In the genomic region with DNA sequence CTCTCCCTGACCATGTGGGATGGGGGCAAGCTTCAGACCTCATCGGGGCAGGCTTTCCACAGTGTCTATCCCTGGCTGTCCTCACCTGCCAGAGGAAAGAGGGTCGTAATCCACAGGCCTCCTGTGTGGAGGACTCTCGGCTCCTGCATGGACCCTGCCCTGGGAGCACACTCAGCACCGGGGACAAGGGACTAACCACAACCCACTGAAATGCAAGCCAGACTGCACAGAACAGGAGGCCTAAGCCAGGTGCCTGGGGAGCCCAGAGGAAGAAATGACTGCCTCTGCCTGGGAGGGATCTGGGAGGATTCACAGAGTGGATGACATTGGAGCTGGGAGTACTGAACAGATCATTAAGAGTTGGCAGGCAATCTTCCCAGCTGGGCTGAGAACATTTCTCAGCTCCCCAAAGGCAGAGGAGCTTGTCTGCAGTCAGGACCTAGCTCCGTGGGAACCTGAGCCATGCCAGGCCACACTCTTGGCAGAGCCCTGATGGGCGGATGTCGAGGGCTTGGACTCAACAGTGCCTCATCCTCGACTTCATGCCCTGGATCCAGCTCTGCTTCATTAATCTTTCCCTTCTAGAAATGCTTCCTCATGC, we compare ENCODE assay signal across 16 cellular contexts.
DNase-seq lines count a peak whose midpoint lies in the region; ATAC-seq, FAIRE-seq and TF ChIP-seq lines count a peak whose summit lies in the region.
"Had no signal": no experiment of that assay in that cellular context is flagged by ENCODE, and none has a peak within 500 bp of the region (broad histone marks: within the 10 kb centered on the region; RNA-seq: fewer than 3 reads in every experiment).

No MANE protein-coding gene starts in this region.

- peaks cover 1% of the 10 kb centered on the region for H3K36me3 Mint-ChIP-seq in astrocyte (ENCODE audit: low read depth, unreplicated experiment)
- no peaks in the 10 kb centered on the region for H3K36me3 Mint-ChIP-seq in CD8-positive, alpha-beta T cell
- H3K36me3 Mint-ChIP-seq: naive B cell had no signal

- H3K27ac ChIP-seq in astrocyte (ENCODE audit: low read depth, low read length) (no peak overlapping the region), sigmoid colon (peak overlapping the region in 1 of 4 donors; percentile 22)
- H3K27ac ChIP-seq in CD8-positive, alpha-beta T cell (ENCODE audit: low read depth, low read length) = no peak overlapping the region

- H2AFZ ChIP-seq in astrocyte (ENCODE audit: low read depth, low read length) = no peak overlapping the region

- no peaks in the 10 kb centered on the region for H3K79me2 ChIP-seq in astrocyte (ENCODE audit: insufficient read depth, low read length)

- POLR2A ChIA-PET in CD8-positive, alpha-beta T cell (lab: Charles Lee) = no interaction called here

- in situ Hi-C loops in G401 (cut with HindIII; ENCODE audit: low sequenced_read_pairs) = no loop called here

- H3K4me2 ChIP-seq in astrocyte (ENCODE audit: low read length) = no peak overlapping the region

- H3K4me3 ChIP-seq in astrocyte (ENCODE audit: insufficient read depth, low read depth, low read length) = no peak overlapping the region
- H3K4me3 ChIP-seq in sigmoid colon = no peak overlapping the region
- no peak overlapping the region for H3K4me3 ChIP-seq in CD8-positive, alpha-beta T cell (ENCODE audit: low read depth, low read length)

- no peak overlapping the region for H3K27ac Mint-ChIP-seq in astrocyte (ENCODE audit: unreplicated experiment)
- no peak overlapping the region for H3K27ac Mint-ChIP-seq in CD8-positive, alpha-beta T cell

- DNase-seq in G401 (ENCODE audit: low spot score) (peak; percentile 81), astrocyte (ENCODE audit: low read depth) (peak; percentile 58), cardiac septum (ENCODE audit: low spot score) (peak; percentile 72), sigmoid colon (peak; percentile 78), MV-4-11 (lab: John Stamatoyannopoulos, UW) (no peak)
- DNase-seq in CD8-positive, alpha-beta T cell = no peak
- DNase-seq: activated T-cell treated with anti-CD3 and anti-CD28 coated beads, Interleukin-2, amount 50 U/mL, for 4 hours; foreskin melanocyte; islet precursor cell; naive B cell; NCI-H1436 treated with DMSO at 0.1 percent for 48 hours; NCI-H526 had no signal

- no peaks in the 10 kb centered on the region for H3K4me1 ChIP-seq in astrocyte (ENCODE audit: insufficient read depth, low read length)
- peaks cover 0 to 9% (median 0%) of the 10 kb centered on the region in 4 donors for H3K4me1 ChIP-seq in sigmoid colon
- H3K4me1 ChIP-seq in CD8-positive, alpha-beta T cell (ENCODE audit: insufficient read depth, low read length) = peaks cover 30% of the 10 kb centered on the region
- H3K4me1 ChIP-seq: Caco-2 had no signal

- H3K4me1 Mint-ChIP-seq in astrocyte (ENCODE audit: low read depth, unreplicated experiment) = peaks cover 4% of the 10 kb centered on the region
- peaks cover 57% of the 10 kb centered on the region for H3K4me1 Mint-ChIP-seq in CD8-positive, alpha-beta T cell (ENCODE audit: low read depth)

- ATAC-seq in HG03521 (IDR thresholded peaks at IDR 0.05; ENCODE audit: unreplicated experiment) (no peak), GM21367 (IDR thresholded peaks at IDR 0.05; ENCODE audit: unreplicated experiment) (no peak)
- ATAC-seq in CD8-positive, alpha-beta T cell = no peak
- ATAC-seq: activated T-cell treated with anti-CD3 and anti-CD28 coated beads, Interleukin-2, amount 50 U/mL, for 4 hours; Panc1 had no signal

- no peak for TF ChIP-seq EP300 in sigmoid colon (IDR thresholded peaks at IDR 0.05)

- H3K27me3 Mint-ChIP-seq in astrocyte (ENCODE audit: low read depth, unreplicated experiment) = peaks cover 11% of the 10 kb centered on the region
- no peaks in the 10 kb centered on the region for H3K27me3 Mint-ChIP-seq in CD8-positive, alpha-beta T cell (ENCODE audit: low read depth)

- CTCF ChIA-PET in CD8-positive, alpha-beta T cell (lab: Charles Lee) = no interaction called here

- TF ChIP-seq CTCF in astrocyte (IDR thresholded peaks at IDR 0.05; ENCODE audit: insufficient read depth, low read depth, low read length) (no peak), sigmoid colon (IDR thresholded peaks at IDR 0.05) (no peak)
- no peak for TF ChIP-seq CTCF in CD8-positive, alpha-beta T cell (IDR thresholded peaks at IDR 0.05)

- H4K20me1 ChIP-seq in astrocyte (ENCODE audit: insufficient read depth, low read length) = no peaks in the 10 kb centered on the region

- intact Hi-C loops in cardiac septum (cut with DNase I) = no loop called here
- intact Hi-C loops in sigmoid colon (cut with DNase I) = no loop called here
- intact Hi-C loops in CD8-positive, alpha-beta T cell (cut with DNase I, micrococcal nuclease) = no loop called here

- FAIRE-seq in astrocyte (lab: Jason Lieb, UNC) = no peak

- no peak overlapping the region for H3K4me3 Mint-ChIP-seq in astrocyte (ENCODE audit: unreplicated experiment)
- H3K4me3 Mint-ChIP-seq in CD8-positive, alpha-beta T cell = no peak overlapping the region
- H3K4me3 Mint-ChIP-seq: activated T-cell treated with anti-CD3 and anti-CD28 coated beads, Interleukin-2, amount 50 U/mL, for 4 hours had no signal

- H3K9me3 ChIP-seq in astrocyte (ENCODE audit: insufficient read depth, low read depth, low read length) (no peaks in the 10 kb centered on the region), sigmoid colon (no peaks in the 10 kb centered on the region)
- H3K9me3 ChIP-seq in CD8-positive, alpha-beta T cell (ENCODE audit: low read length) = no peaks in the 10 kb centered on the region
- H3K9me3 ChIP-seq: Caco-2 had no signal

- H3K9me3 Mint-ChIP-seq in astrocyte (ENCODE audit: unreplicated experiment) = peaks cover 9% of the 10 kb centered on the region
- H3K9me3 Mint-ChIP-seq in CD8-positive, alpha-beta T cell = peaks cover 4% of the 10 kb centered on the region
- H3K9me3 Mint-ChIP-seq: activated T-cell treated with anti-CD3 and anti-CD28 coated beads, Interleukin-2, amount 50 U/mL, for 4 hours had no signal

- 79 to 82% methylated on average over 8 of the region's 8 CpGs for WGBS in sigmoid colon, 2 donors

- H3K36me3 ChIP-seq in astrocyte (ENCODE audit: insufficient read depth, low read length) (no peaks in the 10 kb centered on the region), sigmoid colon (no peaks in the 10 kb centered on the region)
- H3K36me3 ChIP-seq in CD8-positive, alpha-beta T cell (ENCODE audit: insufficient read depth, low read length) = no peaks in the 10 kb centered on the region

- no peak for TF ChIP-seq POLR2A in sigmoid colon (IDR thresholded peaks at IDR 0.05)

- no peak overlapping the region for H3K9ac ChIP-seq in astrocyte (ENCODE audit: low read length)

- no peaks in the 10 kb centered on the region for H3K27me3 ChIP-seq in astrocyte (ENCODE audit: insufficient read depth, low read length)
- H3K27me3 ChIP-seq in sigmoid colon = no peaks in the 10 kb centered on the region
- H3K27me3 ChIP-seq in CD8-positive, alpha-beta T cell (ENCODE audit: insufficient read depth, low read length) = no peaks in the 10 kb centered on the region

Comparison
In these comparisons a context has a peak if more than half of its experiments do, and no peak if none do; other contexts are left out.
1. DNase-seq: peak in G401 (single experiment), astrocyte (single experiment), cardiac septum (single experiment) and sigmoid colon (single experiment); none in MV-4-11 (single experiment) and CD8-positive, alpha-beta T cell (0 of 7).